8 cellular contexts compared by ENCODE assay signal in genomic region chr11:12007769-12008737, GRCh38. TPM values are rescaled to one million over a fixed set of nuclear protein-coding genes. Genes with fewer than 3 reads are reported as not detected.
DNase-seq lines count a peak whose midpoint lies in the region; ATAC-seq, FAIRE-seq and TF ChIP-seq lines count a peak whose summit lies in the region.

Gene DKK3, minus strand, starts transcription at chr11:12008626. Its CDS starts 44 bp downstream, at chr11:12008582.

- WGBS in right lobe of liver (ENCODE audit: insufficient coverage, low coverage, low lambda C conversion rate, missing lambda C conversion rate), result 21% methylated on average over 3 of the region's 71 CpGs

- TF ChIP-seq CTCF in AG10803 (conservative IDR thresholded peaks at IDR 0.05; ENCODE audit: low read length) (no peak), right lobe of liver (IDR thresholded peaks at IDR 0.05) (no peak), PC-3 (conservative IDR thresholded peaks at IDR 0.05; ENCODE audit: low read depth, low read length) (no peak)

- no peaks in the 10 kb centered on the region for H3K36me3 Mint-ChIP-seq in IgD-negative memory B cell

- no peaks in the 10 kb centered on the region for H3K9me3 Mint-ChIP-seq in IgD-negative memory B cell
- H3K9me3 Mint-ChIP-seq in stimulated activated naive CD8-positive, alpha-beta T cell treated with anti-CD3 and anti-CD28 coated beads, Interleukin-15, amount 100 ng/mL, for 72 hours, result no peaks in the 10 kb centered on the region

- H3K9ac ChIP-seq in PC-3 (ENCODE audit: low read length), result no peak within 1 kb of the TSS

- peak in 1 of 4 donors; percentile 17 for ATAC-seq in right lobe of liver
- peak; percentile 47 for ATAC-seq in stimulated activated naive CD8-positive, alpha-beta T cell treated with anti-CD3 and anti-CD28 coated beads, Interleukin-15, amount 100 ng/mL, for 72 hours
- ATAC-seq in PC-3, result no peak
- ATAC-seq in GM19035 (IDR thresholded peaks at IDR 0.05; ENCODE audit: unreplicated experiment), result no peak

- no peak within 1 kb of the TSS for H3K27ac ChIP-seq in right lobe of liver
- H3K27ac ChIP-seq in PC-3 (ENCODE audit: low read length), result no peak within 1 kb of the TSS

- H3K27ac Mint-ChIP-seq in IgD-negative memory B cell, result peak within 1 kb of the TSS in 1 of 3 donors; percentile 64
- H3K27ac Mint-ChIP-seq in stimulated activated naive CD8-positive, alpha-beta T cell treated with anti-CD3 and anti-CD28 coated beads, Interleukin-15, amount 100 ng/mL, for 72 hours, result peak within 1 kb of the TSS in 1 of 2 donors; percentile 47

- CTCF ChIA-PET in PC-3 (lab: Charles Lee), result no interaction called here

- POLR2A ChIA-PET in PC-3 (lab: Charles Lee; ENCODE audit: unreplicated experiment), result no interaction called here

- TF ChIP-seq POLR2A in right lobe of liver (IDR thresholded peaks at IDR 0.05), result no peak
- TF ChIP-seq POLR2A in GM12891 (IDR thresholded peaks at IDR 0.05; ENCODE audit: low read depth, low read length), result no peak

- H3K9me2 ChIP-seq in PC-3 (replicated peaks; ENCODE audit: low read length), result no peaks in the 10 kb centered on the region

- H3K4me2 ChIP-seq in PC-3 (ENCODE audit: low read length), result no peak within 1 kb of the TSS

- H3F3A ChIP-seq in PC-3 (ENCODE audit: low read length, unreplicated experiment), result no peaks in the 10 kb centered on the region

- H3K4me3 ChIP-seq in AG10803 (ENCODE audit: low read length), result peak within 1 kb of the TSS; percentile 74
- peak within 1 kb of the TSS; percentile 23 to 38 (median 28) for H3K4me3 ChIP-seq in right lobe of liver
- no peak within 1 kb of the TSS for H3K4me3 ChIP-seq in PC-3 (ENCODE audit: low read length)

- intact Hi-C loops in right lobe of liver (cut with DNase I), result no loop called here
- intact Hi-C loops in PC-3 (cut with micrococcal nuclease), result no loop called here

- H3K27me3 Mint-ChIP-seq in IgD-negative memory B cell, result peaks cover 57% of the 10 kb centered on the region
- peaks cover 95% of the 10 kb centered on the region for H3K27me3 Mint-ChIP-seq in stimulated activated naive CD8-positive, alpha-beta T cell treated with anti-CD3 and anti-CD28 coated beads, Interleukin-15, amount 100 ng/mL, for 72 hours

- FAIRE-seq in GM12891 (lab: Jason Lieb, UNC), result no peak

- no peaks in the 10 kb centered on the region for H3K79me2 ChIP-seq in PC-3 (ENCODE audit: low read length)

- no peak within 1 kb of the TSS for H2AFZ ChIP-seq in PC-3 (ENCODE audit: low read length)

- DNase-seq in AG10803 (ENCODE audit: low read depth), result peak; percentile 63
- peak; percentile 33 for DNase-seq in dermis blood vessel endothelial cell
- no peak for DNase-seq in right lobe of liver
- no peak for DNase-seq in stimulated activated naive CD8-positive, alpha-beta T cell treated with anti-CD3 and anti-CD28 coated beads, Interleukin-15, amount 100 ng/mL, for 72 hours
- no peak for DNase-seq in PC-3
- no peak for DNase-seq in GM12891 (ENCODE audit: insufficient read length, low spot score)

- H3K36me3 ChIP-seq in right lobe of liver (no peaks in the 10 kb centered on the region), PC-3 (ENCODE audit: low read depth, low read length) (no peaks in the 10 kb centered on the region)

- peaks cover 0 to 6% of the 10 kb centered on the region in 2 donors for H3K27me3 ChIP-seq in right lobe of liver
- H3K27me3 ChIP-seq in PC-3 (ENCODE audit: low read length), result no peaks in the 10 kb centered on the region

- no TSS peak for BruUV-seq in PC-3 (replicated peaks; lab: Mats Ljungman, UMichigan)

- H3K4me1 ChIP-seq in right lobe of liver (peaks cover 0 to 10% (median 0%) of the 10 kb centered on the region in 4 donors), PC-3 (ENCODE audit: insufficient read depth, low read length) (peaks cover 10% of the 10 kb centered on the region)

- peak within 1 kb of the TSS in 3 of 4 donors; percentile 41 to 87 (median 72) for H3K4me3 Mint-ChIP-seq in IgD-negative memory B cell
- peak within 1 kb of the TSS; percentile 75 to 79 for H3K4me3 Mint-ChIP-seq in stimulated activated naive CD8-positive, alpha-beta T cell treated with anti-CD3 and anti-CD28 coated beads, Interleukin-15, amount 100 ng/mL, for 72 hours

- H3K4me1 Mint-ChIP-seq in IgD-negative memory B cell, result no peaks in the 10 kb centered on the region
- H3K4me1 Mint-ChIP-seq in stimulated activated naive CD8-positive, alpha-beta T cell treated with anti-CD3 and anti-CD28 coated beads, Interleukin-15, amount 100 ng/mL, for 72 hours, result peaks cover 26% of the 10 kb centered on the region

- H3K9me3 ChIP-seq in right lobe of liver, result no peaks in the 10 kb centered on the region
- H3K9me3 ChIP-seq in PC-3 (ENCODE audit: low read length), result no peaks in the 10 kb centered on the region

- no peaks in the 10 kb centered on the region for H4K20me1 ChIP-seq in PC-3 (ENCODE audit: low read length)

TF ChIP-seq in GM12891, 5 proteins besides CTCF, POLR2A, EP300 and RAD21:
- TF ChIP-seq POU2F2 (IDR thresholded peaks at IDR 0.05; ENCODE audit: low read depth, low read length) (no peak), POLR2AphosphoS5 (IDR thresholded peaks at IDR 0.05; ENCODE audit: low read depth, low read length) (no peak), TAF1 (IDR thresholded peaks at IDR 0.05; ENCODE audit: low read depth, low read length) (no peak), SPI1 (IDR thresholded peaks at IDR 0.05; ENCODE audit: low read depth, low read length) (no peak), PAX5 (IDR thresholded peaks at IDR 0.05; ENCODE audit: insufficient read depth, low read length, severe bottlenecking) (no peak)
TF ChIP-seq in GM12891: peak in this region for 0.

RNA-seq across cellular contexts. Expression of gene DKK3, which starts in this region (rescaled TPM):
- not detected for polyA plus RNA-seq in IgD-negative memory B cell
- total RNA-seq in dermis blood vessel endothelial cell (107 and 156 TPM in 2 replicates), right lobe of liver (10 to 100 TPM in 2 of 6 experiments, 1 to 10 TPM in 4; 3.0 to 16.9 (median 5.5) TPM), PC-3 (2014; rRNA removed) (0.07 and 0.35 TPM in 2 replicates)
- 0.23 TPM for polyA plus RNA-seq in GM12891 (2012; ENCODE audit: low read depth, missing spikeins)

Comparison
In these comparisons a context has a peak if more than half of its experiments do, and no peak if none do; other contexts are left out.
1. DNase-seq: peak in AG10803 (single experiment) and dermis blood vessel endothelial cell (single experiment); none in right lobe of liver (0 of 3), stimulated activated naive CD8-positive, alpha-beta T cell treated with anti-CD3 and anti-CD28 coated beads, Interleukin-15, amount 100 ng/mL, for 72 hours (0 of 2), PC-3 (single experiment) and GM12891 (single experiment).